Comparison of ENCODE assay signal across 11 cellular contexts in the genomic region with DNA sequence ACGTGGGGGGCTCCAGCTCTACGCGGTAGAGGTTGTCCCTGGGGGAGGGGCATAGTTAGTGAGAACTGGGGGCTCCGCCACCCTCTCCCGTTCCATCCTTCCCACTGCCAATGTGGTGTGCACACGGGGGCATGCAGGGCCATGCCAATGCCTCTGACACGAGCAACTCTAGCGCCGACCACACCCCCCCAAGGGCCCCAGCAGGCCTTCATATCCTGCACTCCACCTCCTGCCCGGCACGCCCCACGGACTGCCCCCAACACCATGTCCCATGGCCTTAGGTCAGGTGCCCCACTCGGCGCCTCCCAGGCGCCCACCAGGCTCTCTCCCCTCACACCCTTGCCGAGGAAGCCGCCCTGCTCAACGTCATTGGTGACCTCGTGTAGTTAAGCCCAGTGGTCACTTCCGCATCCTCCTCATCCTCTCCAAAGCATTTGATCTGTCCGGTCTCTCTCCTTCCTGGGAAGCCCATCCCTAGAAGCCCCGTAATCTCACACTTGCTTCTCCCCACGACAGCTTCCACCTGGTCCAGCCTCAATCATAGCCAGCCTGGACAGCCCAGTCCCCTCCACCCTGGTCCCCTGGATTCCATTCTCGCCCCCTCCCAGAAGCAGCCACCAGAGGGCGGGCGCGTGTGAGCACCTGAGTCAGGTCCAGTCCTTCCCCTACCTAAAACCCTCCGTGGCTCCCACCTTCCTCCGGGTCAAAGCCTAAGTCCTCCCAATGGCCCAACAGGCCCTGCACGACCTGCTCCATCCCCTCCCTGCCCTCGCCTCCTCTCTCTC. TPM values are rescaled to one million over a fixed set of nuclear protein-coding genes. Genes with fewer than 3 reads are reported as not detected.
DNase-seq lines count a peak whose midpoint lies in the region; TF ChIP-seq lines count a peak whose summit lies in the region.
"Had no signal": no experiment of that assay in that cellular context is flagged by ENCODE, and none has a peak within 500 bp of the region (broad histone marks: within the 10 kb centered on the region; RNA-seq: fewer than 3 reads in every experiment).

No MANE protein-coding gene starts in this region.

- peak; percentile 38 for TF ChIP-seq CTCF in OCI-LY1 (IDR thresholded peaks at IDR 0.05; ENCODE audit: low read length)
- no peak for TF ChIP-seq CTCF in chondrocyte (IDR thresholded peaks at IDR 0.05)

- no peaks in the 10 kb centered on the region for H3K9me2 ChIP-seq in OCI-LY1 (ENCODE audit: low read depth, low read length)

- H3F3A ChIP-seq in OCI-LY1 (ENCODE audit: insufficient read depth, low read length) = no peaks in the 10 kb centered on the region

- no peak overlapping the region for H3K9ac ChIP-seq in OCI-LY1 (ENCODE audit: low read length)

- no peak overlapping the region for H3K4me3 ChIP-seq in OCI-LY1 (ENCODE audit: low read depth, low read length, poor library complexity, severe bottlenecking)
- H3K4me3 ChIP-seq: SJCRH30 had no signal

- H2AFZ ChIP-seq in OCI-LY1 (ENCODE audit: low read length) = no peak overlapping the region

- no peaks in the 10 kb centered on the region for H3K9me3 ChIP-seq in OCI-LY1 (ENCODE audit: low read length)
- H3K9me3 ChIP-seq: SJCRH30 had no signal

- no peaks in the 10 kb centered on the region for H3K79me2 ChIP-seq in OCI-LY1 (ENCODE audit: insufficient read depth, low read length)

- H3K36me3 Mint-ChIP-seq in chondrocyte (ENCODE audit: low read depth) = peaks cover 4% of the 10 kb centered on the region

- H3K27ac ChIP-seq in OCI-LY1 (ENCODE audit: low read depth, low read length, poor library complexity, severe bottlenecking) = no peak overlapping the region
- H3K27ac ChIP-seq: SJCRH30 had no signal

- H3K27ac Mint-ChIP-seq in chondrocyte (ENCODE audit: unreplicated experiment) = no peak overlapping the region
- H3K27ac Mint-ChIP-seq: B cell had no signal

- no peaks in the 10 kb centered on the region for H3K27me3 ChIP-seq in OCI-LY1 (ENCODE audit: insufficient read depth, low read length)
- H3K27me3 ChIP-seq: SJCRH30 had no signal

- H3K9me3 Mint-ChIP-seq in chondrocyte (ENCODE audit: low read depth) = no peaks in the 10 kb centered on the region

- no peaks in the 10 kb centered on the region for H3K27me3 Mint-ChIP-seq in chondrocyte (ENCODE audit: low read depth)

- no peaks in the 10 kb centered on the region for H4K20me1 ChIP-seq in OCI-LY1 (ENCODE audit: insufficient read depth, low read length)

- no peak overlapping the region for H3K4me3 Mint-ChIP-seq in chondrocyte (ENCODE audit: unreplicated experiment)
- H3K4me3 Mint-ChIP-seq: B cell had no signal

- no peaks in the 10 kb centered on the region for H3K36me3 ChIP-seq in OCI-LY1 (ENCODE audit: insufficient read depth, low read length)

- no peak overlapping the region for H3K4me2 ChIP-seq in OCI-LY1 (ENCODE audit: low read length)

- DNase-seq in activated T-cell treated with anti-CD3 and anti-CD28 coated beads for 1 hour (ENCODE audit: low read depth) (peak; percentile 9), activated T-cell treated with anti-CD3 and anti-CD28 coated beads for 4 hours (no peak), chondrocyte (ENCODE audit: low spot score) (peak; percentile 77), amygdala (lab: John Stamatoyannopoulos, UW) (no peak), NAMALWA (ENCODE audit: low spot score) (no peak), activated gamma-delta T cell (lab: John Stamatoyannopoulos, UW) (no peak)
- peak; percentile 54 for DNase-seq in stimulated activated CD8-positive, alpha-beta memory T cell treated with anti-CD3 and anti-CD28 coated beads, Interleukin-4, amount 100 ng/mL, for 48 hours

- no peaks in the 10 kb centered on the region for H3K4me1 ChIP-seq in OCI-LY1 (ENCODE audit: insufficient read depth, low read length, severe bottlenecking)
- H3K4me1 ChIP-seq: SJCRH30 had no signal

- no peaks in the 10 kb centered on the region for H3K4me1 Mint-ChIP-seq in chondrocyte (ENCODE audit: low read depth)

RNA-seq across cellular contexts. Expression of a gene that starts 2.1 kb away (rescaled TPM):
- 4.2 to 5.3 TPM (median 4.3 TPM) in 3 replicates for total RNA-seq in chondrocyte

RNA-seq across cellular contexts. Expression of a gene that starts 17.5 kb away (rescaled TPM):
- total RNA-seq in chondrocyte = not detected in 3 replicates

RNA-seq across cellular contexts. Expression of a gene that starts 22.4 kb away (rescaled TPM):
- not detected in 3 replicates for total RNA-seq in chondrocyte
- total RNA-seq: M059J had no signal

RNA-seq across cellular contexts. Expression of a gene that starts 39.1 kb away (rescaled TPM):
- 0.05 TPM in 2 of 3 replicates, not detected in the other for total RNA-seq in chondrocyte

Comparison
In these comparisons a context has a peak if more than half of its experiments do, and no peak if none do; other contexts are left out.
1. DNase-seq: peak in activated T-cell treated with anti-CD3 and anti-CD28 coated beads for 1 hour (single experiment), chondrocyte (single experiment) and stimulated activated CD8-positive, alpha-beta memory T cell treated with anti-CD3 and anti-CD28 coated beads, Interleukin-4, amount 100 ng/mL, for 48 hours (single experiment); none in activated T-cell treated with anti-CD3 and anti-CD28 coated beads for 4 hours (single experiment), amygdala (0 of 56), NAMALWA (single experiment) and activated gamma-delta T cell (single experiment).